ENCODE assay signal across 10 cellular contexts in the genomic region with DNA sequence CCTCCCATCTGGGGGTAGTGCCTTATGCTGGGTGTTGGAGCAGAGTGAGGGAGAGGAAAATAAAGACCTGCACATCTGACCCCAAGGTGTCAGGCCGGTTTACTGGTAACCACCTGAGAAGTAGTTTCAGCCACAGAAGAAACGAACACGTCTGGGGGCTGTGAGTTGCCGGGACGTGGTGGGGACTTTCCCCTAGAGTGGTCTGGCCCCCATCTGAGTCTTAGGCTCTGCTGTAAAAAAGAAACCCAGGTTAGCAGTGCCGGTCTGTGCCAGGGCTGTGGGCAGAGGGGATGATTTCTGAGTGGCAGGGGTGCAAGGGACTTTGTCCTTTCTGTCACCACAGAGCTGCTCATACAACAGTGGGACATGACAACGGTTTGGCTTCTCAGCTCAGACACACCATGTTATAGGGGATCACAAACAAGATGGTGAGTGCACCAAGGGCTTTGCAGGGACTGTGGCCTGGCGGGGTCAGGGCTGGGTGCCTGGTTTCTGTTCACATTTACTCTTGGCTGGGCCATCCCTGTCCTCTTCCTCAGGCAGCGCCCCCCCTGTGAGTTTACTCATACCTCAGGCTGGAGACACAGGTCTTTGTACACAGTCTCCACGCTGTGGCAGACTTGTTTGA. TPM values are rescaled to one million over a fixed set of nuclear protein-coding genes. Genes with fewer than 3 reads are reported as not detected.
A peak's percentile ranks its signal among the peaks of the same experiment; 100 is the strongest.
DNase-seq lines count a peak whose midpoint lies in the region; ATAC-seq and FAIRE-seq lines count a peak whose summit lies in the region.
"Had no signal": no experiment of that assay in that cellular context is flagged by ENCODE, and none has a peak within 500 bp of the region (broad histone marks: within the 10 kb centered on the region; RNA-seq: fewer than 3 reads in every experiment).

No MANE protein-coding gene starts in this region.

- no peaks in the 10 kb centered on the region for H3K27me3 Mint-ChIP-seq in natural killer cell treated with Interleukin-12 subunit alpha and Interleukin-12 subunit beta and Interleukin-15 and Interleukin-18, amount 100 ng/mL, for 72 hours
- H3K27me3 Mint-ChIP-seq: brain had no signal

- peak; percentile 74 for ATAC-seq in GM18907 (IDR thresholded peaks at IDR 0.05; ENCODE audit: unreplicated experiment)
- ATAC-seq in GM21390 (IDR thresholded peaks at IDR 0.05; ENCODE audit: unreplicated experiment): peak; percentile 71
- peak; percentile 82 for ATAC-seq in HG03280 (IDR thresholded peaks at IDR 0.05; ENCODE audit: unreplicated experiment)
- peak; percentile 93 to 97 for ATAC-seq in natural killer cell treated with Interleukin-12 subunit alpha and Interleukin-12 subunit beta and Interleukin-15 and Interleukin-18, amount 100 ng/mL, for 72 hours
- ATAC-seq: left cardiac atrium, pancreas had no signal

- DNase-seq in natural killer cell treated with Interleukin-12 subunit alpha and Interleukin-12 subunit beta and Interleukin-15 and Interleukin-18, amount 100 ng/mL, for 72 hours (ENCODE audit: low spot score): peak; percentile 75
- DNase-seq in head of caudate nucleus: no peak
- no peak for DNase-seq in RCC 7860 (ENCODE audit: low spot score)
- no peak for DNase-seq in NOMO-1 treated with dmso at 0.1 percent for 144 hours (lab: John Stamatoyannopoulos, UW; ENCODE audit: unreplicated experiment)
- DNase-seq: left cardiac atrium, pancreas had no signal

- H3K36me3 Mint-ChIP-seq in natural killer cell treated with Interleukin-12 subunit alpha and Interleukin-12 subunit beta and Interleukin-15 and Interleukin-18, amount 100 ng/mL, for 72 hours: peaks cover 7% of the 10 kb centered on the region

- peak overlapping the region; percentile 75 for H3K4me3 Mint-ChIP-seq in natural killer cell treated with Interleukin-12 subunit alpha and Interleukin-12 subunit beta and Interleukin-15 and Interleukin-18, amount 100 ng/mL, for 72 hours
- H3K4me3 Mint-ChIP-seq: brain had no signal

- intact Hi-C loops in head of caudate nucleus (cut with DNase I): no loop called here

- no peaks in the 10 kb centered on the region for H3K9me3 Mint-ChIP-seq in natural killer cell treated with Interleukin-12 subunit alpha and Interleukin-12 subunit beta and Interleukin-15 and Interleukin-18, amount 100 ng/mL, for 72 hours
- H3K9me3 Mint-ChIP-seq: brain had no signal

- peak overlapping the region; percentile 67 to 73 for H3K27ac Mint-ChIP-seq in natural killer cell treated with Interleukin-12 subunit alpha and Interleukin-12 subunit beta and Interleukin-15 and Interleukin-18, amount 100 ng/mL, for 72 hours

- peaks cover 9 to 18% of the 10 kb centered on the region in 2 donors for H3K4me1 Mint-ChIP-seq in natural killer cell treated with Interleukin-12 subunit alpha and Interleukin-12 subunit beta and Interleukin-15 and Interleukin-18, amount 100 ng/mL, for 72 hours (ENCODE audit: low read depth in 2 of 2)
- H3K4me1 Mint-ChIP-seq: brain had no signal

- FAIRE-seq in RCC 7860 (lab: Jason Lieb, UNC): no peak
- FAIRE-seq: pancreas had no signal

RNA-seq across cellular contexts. Expression of a gene that starts 9.0 kb away (rescaled TPM):
- total RNA-seq in natural killer cell treated with Interleukin-12 subunit alpha and Interleukin-12 subunit beta and Interleukin-15 and Interleukin-18, amount 100 ng/mL, for 72 hours: 10 to 100 TPM; 41.5 to 77.2 TPM

RNA-seq across cellular contexts. Expression of a gene that starts 13.0 kb away (rescaled TPM):
- total RNA-seq in natural killer cell treated with Interleukin-12 subunit alpha and Interleukin-12 subunit beta and Interleukin-15 and Interleukin-18, amount 100 ng/mL, for 72 hours: under 1 TPM; 0.52 to 0.89 TPM
- total RNA-seq: left cardiac atrium had no signal

RNA-seq across cellular contexts. Expression of a gene that starts 18.8 kb away (rescaled TPM):
- total RNA-seq in natural killer cell treated with Interleukin-12 subunit alpha and Interleukin-12 subunit beta and Interleukin-15 and Interleukin-18, amount 100 ng/mL, for 72 hours: 10 to 100 TPM; 30.3 to 32.7 TPM

RNA-seq across cellular contexts. Expression of a gene that starts 19.1 kb away (rescaled TPM):
- total RNA-seq in natural killer cell treated with Interleukin-12 subunit alpha and Interleukin-12 subunit beta and Interleukin-15 and Interleukin-18, amount 100 ng/mL, for 72 hours: 1 to 10 TPM in 1 of 2 donors, under 1 TPM in 1; 0.78 to 1.1 TPM
- total RNA-seq: left cardiac atrium, pancreas had no signal

RNA-seq across cellular contexts. Expression of a gene that starts 33.5 kb away (rescaled TPM):
- total RNA-seq in natural killer cell treated with Interleukin-12 subunit alpha and Interleukin-12 subunit beta and Interleukin-15 and Interleukin-18, amount 100 ng/mL, for 72 hours: 100 to 1,000 TPM; 130 to 196 TPM
